ENCODE assay signal across 19 cellular contexts in genomic region chr7:21757537-21758282, GRCh38.
"Had no signal": no experiment of that assay in that cellular context is flagged by ENCODE, and none has a peak within 500 bp of the region (broad histone marks: within the 10 kb centered on the region; RNA-seq: fewer than 3 reads in every experiment).

No MANE protein-coding gene starts in this region.

- H3K4me3 Mint-ChIP-seq: activated CD8-positive, alpha-beta T cell treated with anti-CD3 and anti-CD28 coated beads for 36 hours; activated naive CD4-positive, alpha-beta T cell treated with anti-CD3 and anti-CD28 coated beads, Interleukin-2, amount 10 ng/mL, durations not matched to agents 7 days and 5 days; activated naive CD8-positive, alpha-beta T cell treated with anti-CD3 and anti-CD28 coated beads for 36 hours; activated T-cell treated with anti-CD3 and anti-CD28 coated beads, Interleukin-2, amount 50 U/mL, for 72 hours; T-helper 1 cell treated with Interleukin-12 subunit alpha and Interleukin-12 subunit beta and Interleukin-4 antibody, amounts not matched to agents 30 μg/mL and 1 μg/mL, for 36 hours had no signal

- H3K9me3 Mint-ChIP-seq: activated CD8-positive, alpha-beta T cell treated with anti-CD3 and anti-CD28 coated beads for 36 hours; activated naive CD4-positive, alpha-beta T cell treated with anti-CD3 and anti-CD28 coated beads, Interleukin-2, amount 10 ng/mL, durations not matched to agents 7 days and 5 days; activated naive CD8-positive, alpha-beta T cell treated with anti-CD3 and anti-CD28 coated beads for 36 hours; activated T-cell treated with anti-CD3 and anti-CD28 coated beads, Interleukin-2, amount 50 U/mL, for 72 hours; activated T-helper 2 cell treated with anti-CD3 and anti-CD28 coated beads, Interferon-gamma antibody, Interleukin-2, Interleukin-4, amounts not matched to agents 10 μg/mL and 5 μg/mL and 100 μg/mL, durations not matched to agents 14 hours and 24 hours and 36 hours; T-helper 1 cell treated with Interleukin-12 subunit alpha and Interleukin-12 subunit beta and Interleukin-4 antibody, amounts not matched to agents 30 μg/mL and 1 μg/mL, for 36 hours had no signal

- H3K4me2 ChIP-seq: KMS-11 had no signal

- H3K4me1 Mint-ChIP-seq: activated naive CD4-positive, alpha-beta T cell treated with anti-CD3 and anti-CD28 coated beads, Interleukin-2, amount 10 ng/mL, durations not matched to agents 7 days and 5 days; activated naive CD8-positive, alpha-beta T cell treated with anti-CD3 and anti-CD28 coated beads for 36 hours had no signal

- H3K27me3 ChIP-seq: brain microvascular endothelial cell had no signal

- H3K36me3 Mint-ChIP-seq: activated naive CD4-positive, alpha-beta T cell treated with anti-CD3 and anti-CD28 coated beads, Interleukin-2, amount 10 ng/mL, durations not matched to agents 7 days and 5 days; activated naive CD8-positive, alpha-beta T cell treated with anti-CD3 and anti-CD28 coated beads for 36 hours had no signal

- ATAC-seq: activated CD4-positive, CD25-positive, alpha-beta regulatory T cell treated with anti-CD3 and anti-CD28 coated beads, Interleukin-2, amount 50 U/mL, for 24 hours; activated CD8-positive, alpha-beta T cell treated with anti-CD3 and anti-CD28 coated beads for 36 hours; activated T-cell treated with anti-CD3 and anti-CD28 coated beads, Interleukin-2, amount 50 U/mL, for 72 hours; PC-3 had no signal

- H3K27ac Mint-ChIP-seq: activated CD8-positive, alpha-beta T cell treated with anti-CD3 and anti-CD28 coated beads for 36 hours; activated naive CD4-positive, alpha-beta T cell treated with anti-CD3 and anti-CD28 coated beads, Interleukin-2, amount 10 ng/mL, durations not matched to agents 7 days and 5 days; activated naive CD8-positive, alpha-beta T cell treated with anti-CD3 and anti-CD28 coated beads for 36 hours; activated T-cell treated with anti-CD3 and anti-CD28 coated beads, Interleukin-2, amount 50 U/mL, for 72 hours; activated T-helper 2 cell treated with anti-CD3 and anti-CD28 coated beads, Interferon-gamma antibody, Interleukin-2, Interleukin-4, amounts not matched to agents 10 μg/mL and 5 μg/mL and 100 μg/mL, durations not matched to agents 14 hours and 24 hours and 36 hours; T-helper 1 cell treated with Interleukin-12 subunit alpha and Interleukin-12 subunit beta and Interleukin-4 antibody, amounts not matched to agents 30 μg/mL and 1 μg/mL, for 36 hours had no signal

- DNase-seq: activated CD4-positive, alpha-beta T cell treated with anti-CD3 and anti-CD28 coated beads for 4 hours; activated CD8-positive, alpha-beta memory T cell treated with anti-CD3 and anti-CD28 coated beads, Interleukin-2, amount 50 U/mL, for 4 hours; activated CD8-positive, alpha-beta T cell treated with anti-CD3 and anti-CD28 coated beads for 36 hours; activated gamma-delta T cell treated with Interleukin-2 at 50 U/mL for 16 hours; activated naive CD4-positive, alpha-beta T cell treated with anti-CD3 and anti-CD28 coated beads, Interleukin-2, amount 10 ng/mL, durations not matched to agents 7 days and 5 days; activated naive CD8-positive, alpha-beta T cell treated with anti-CD3 and anti-CD28 coated beads for 36 hours; activated T-cell treated with anti-CD3 and anti-CD28 coated beads, Interleukin-2, amount 50 U/mL, for 72 hours; brain microvascular endothelial cell; central memory CD4-positive, alpha-beta T cell; NCI-H1092; NCI-H1417; NCI-H1930; NCI-H345; PC-3; SHP77 had no signal

- H3K9ac ChIP-seq: KMS-11 had no signal

- H3K36me3 ChIP-seq: brain microvascular endothelial cell had no signal

- H3K27ac ChIP-seq: brain microvascular endothelial cell, KMS-11 had no signal
